Comparison of ENCODE assay signal across 8 cellular contexts in the genomic region with DNA sequence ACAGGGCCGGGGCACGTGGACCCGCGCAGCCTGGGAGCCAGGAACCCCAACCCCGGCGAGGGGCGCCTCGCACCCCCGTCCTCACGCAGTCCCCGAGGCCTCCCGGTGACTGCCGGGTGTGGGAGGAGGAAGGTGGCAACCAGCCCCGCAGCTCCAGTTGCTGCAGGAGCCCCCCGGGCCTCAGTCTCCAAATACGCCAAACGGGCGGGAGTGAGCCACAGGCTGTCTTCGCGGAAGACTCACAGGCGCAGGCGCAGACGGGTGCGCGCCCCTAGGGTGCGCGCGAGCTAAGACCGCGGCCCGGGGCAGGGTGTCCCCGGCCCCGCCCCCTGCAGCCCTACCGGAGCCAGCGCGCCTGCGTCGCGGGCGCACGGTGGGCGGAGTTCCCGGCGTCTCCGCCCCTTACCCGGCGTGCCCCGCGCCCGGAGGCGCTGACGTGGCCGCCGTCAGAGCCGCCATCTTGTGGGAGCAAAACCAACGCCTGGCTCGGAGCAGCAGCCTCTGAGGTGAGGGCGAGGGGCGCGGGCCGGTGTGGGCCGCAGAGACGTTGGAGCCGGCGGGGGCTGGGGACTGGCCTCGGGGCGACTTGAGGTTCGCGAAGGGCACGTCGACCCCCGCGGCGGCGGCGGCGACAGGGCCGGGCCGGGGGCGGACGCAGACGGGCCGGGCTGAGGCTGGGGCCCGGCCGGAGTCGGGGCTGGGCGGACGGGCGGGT. TPM values are rescaled to one million over a fixed set of nuclear protein-coding genes. Genes with fewer than 3 reads are reported as not detected.
DNase-seq lines count a peak whose midpoint lies in the region; ATAC-seq and TF ChIP-seq lines count a peak whose summit lies in the region.

A gene (plus strand): TSS at position 449 of the 715 bp plus-strand sequence. CDS start 14,407 bp downstream, outside the sequence.

- H2BK15ac ChIP-seq in H9 (ENCODE audit: low read depth, low read length): no peak within 1 kb of the TSS

- no peaks in the 10 kb centered on the region for H3F3A ChIP-seq in neural cell (ENCODE audit: insufficient read depth, low read length, poor library complexity, severe bottlenecking)

- WGBS in H9 (ENCODE audit: extremely low coverage, insufficient read length, low lambda C conversion rate): no CpG with 5 or more reads among the region's 89 CpGs

- no peak within 1 kb of the TSS for H2AK5ac ChIP-seq in H9 (ENCODE audit: insufficient read length, low read length)

- no peaks in the 10 kb centered on the region for H3K9me2 ChIP-seq in neural cell (ENCODE audit: insufficient read depth, low read length)

- no peak within 1 kb of the TSS for H2BK5ac ChIP-seq in H9 (ENCODE audit: insufficient read length, low read length)

- H3K36me3 ChIP-seq in MG63 (peaks cover 43% of the 10 kb centered on the region), neural cell (ENCODE audit: insufficient read depth, low read length) (no peaks in the 10 kb centered on the region)

- peak within 1 kb of the TSS; percentile 97 for H4K91ac ChIP-seq in H9 (ENCODE audit: insufficient read length, low read depth, low read length)

- TF ChIP-seq EP300 in neural cell (conservative IDR thresholded peaks at IDR 0.05; ENCODE audit: poor library complexity, severe bottlenecking): no peak

- H3K4me2 ChIP-seq in H9 (ENCODE audit: insufficient read depth, insufficient read length, low read length) (peak within 1 kb of the TSS; percentile 90), neural cell (ENCODE audit: low read length) (peak within 1 kb of the TSS; percentile 89)

- H3K4me3 ChIP-seq in MG63 (peak within 1 kb of the TSS; percentile 100), fibroblast of the aortic adventitia (ENCODE audit: low read depth, low read length) (peak within 1 kb of the TSS; percentile 95), neural cell (ENCODE audit: low read length) (peak within 1 kb of the TSS; percentile 99)

- no peak within 1 kb of the TSS for H3K56ac ChIP-seq in H9 (ENCODE audit: insufficient read length, low read depth, low read length)

- H3K9ac ChIP-seq in H9 (ENCODE audit: extremely low read depth, insufficient read length, low read length) (peak within 1 kb of the TSS; percentile 95), neural cell (ENCODE audit: low read length) (peak within 1 kb of the TSS; percentile 96)

- 0 out of 5 replicates have a peak, but pooled peaks cover 0 to 3% of the 10 kb centered on the region in 2 experiments for H3K9me3 Mint-ChIP-seq in H9
- H3K9me3 Mint-ChIP-seq in stimulated activated naive CD8-positive, alpha-beta T cell treated with anti-CD3 and anti-CD28 coated beads, Interleukin-15, amount 100 ng/mL, for 72 hours: no peaks in the 10 kb centered on the region

- no peak within 1 kb of the TSS for H2BK20ac ChIP-seq in H9 (ENCODE audit: low read depth, low read length, poor library complexity, severe bottlenecking)

- peak; percentile 89 for ATAC-seq in stimulated activated naive CD8-positive, alpha-beta T cell treated with anti-CD3 and anti-CD28 coated beads, Interleukin-15, amount 100 ng/mL, for 72 hours

- H3K27ac Mint-ChIP-seq in H9: peak within 1 kb of the TSS; percentile 87 to 99 (median 98)
- H3K27ac Mint-ChIP-seq in stimulated activated naive CD8-positive, alpha-beta T cell treated with anti-CD3 and anti-CD28 coated beads, Interleukin-15, amount 100 ng/mL, for 72 hours: peak within 1 kb of the TSS; percentile 97 to 99

- peak within 1 kb of the TSS; percentile 28 for H2BK120ac ChIP-seq in H9 (ENCODE audit: low read depth, low read length, poor library complexity, severe bottlenecking)

- H4K8ac ChIP-seq in H9 (replicated peaks; ENCODE audit: insufficient read length, low read depth, low read length): no peak within 1 kb of the TSS

- no peak within 1 kb of the TSS for H2BK12ac ChIP-seq in H9 (ENCODE audit: insufficient read length, low read depth, low read length)

- DNase-seq in ELF-1 (ENCODE audit: low read depth, low spot score): peak; percentile 95
- peak; percentile 94 for DNase-seq in H9
- peak; percentile 91 for DNase-seq in MG63
- peak; percentile 73 to 82 for DNase-seq in SHP77 (lab: John Stamatoyannopoulos, UW)
- peak; percentile 90 for DNase-seq in activated effector memory CD4-positive, alpha-beta T cell treated with Interleukin-2 at 50 U/mL for 16 hours
- peak; percentile 89 for DNase-seq in fibroblast of the aortic adventitia (ENCODE audit: low read depth)
- DNase-seq in stimulated activated naive CD8-positive, alpha-beta T cell treated with anti-CD3 and anti-CD28 coated beads, Interleukin-15, amount 100 ng/mL, for 72 hours: peak; percentile 92 to 94

- peak within 1 kb of the TSS; percentile 63 for H3K4ac ChIP-seq in H9 (ENCODE audit: low read depth, low read length)

- peaks cover 42% of the 10 kb centered on the region for H3K79me2 ChIP-seq in H9 (ENCODE audit: insufficient read depth, low read length)
- peaks cover 44% of the 10 kb centered on the region for H3K79me2 ChIP-seq in neural cell (replicated peaks; ENCODE audit: insufficient read depth, low read length)

- H3K79me1 ChIP-seq in H9 (ENCODE audit: insufficient read depth, low read depth, low read length, poor library complexity, severe bottlenecking): peaks cover 14% of the 10 kb centered on the region

- no peak for TF ChIP-seq RAD21 in neural cell (conservative IDR thresholded peaks at IDR 0.05)

- H3K14ac ChIP-seq in H9 (ENCODE audit: insufficient read depth, low read length): peak within 1 kb of the TSS; percentile 97

- H3K36me3 Mint-ChIP-seq in H9 (ENCODE audit: insufficient read depth in 1 of 3, low read depth in 3 of 3): peaks cover 5 to 19% (median 10%) of the 10 kb centered on the region in 3 experiments

- peak within 1 kb of the TSS; percentile 97 to 99 for H3K4me3 Mint-ChIP-seq in H9
- peak within 1 kb of the TSS; percentile 92 to 95 for H3K4me3 Mint-ChIP-seq in stimulated activated naive CD8-positive, alpha-beta T cell treated with anti-CD3 and anti-CD28 coated beads, Interleukin-15, amount 100 ng/mL, for 72 hours

- peaks cover 43 to 51% of the 10 kb centered on the region in 2 experiments for H3K4me1 Mint-ChIP-seq in H9
- peaks cover 78% of the 10 kb centered on the region for H3K4me1 Mint-ChIP-seq in stimulated activated naive CD8-positive, alpha-beta T cell treated with anti-CD3 and anti-CD28 coated beads, Interleukin-15, amount 100 ng/mL, for 72 hours

- peak within 1 kb of the TSS; percentile 55 for H3K18ac ChIP-seq in H9 (ENCODE audit: insufficient read length, low read depth, low read length)

- H2AFZ ChIP-seq in H9 (ENCODE audit: low read length) (no peak within 1 kb of the TSS), neural cell (ENCODE audit: low read depth, low read length) (peak within 1 kb of the TSS; percentile 87)

- H3K23me2 ChIP-seq in H9 (ENCODE audit: insufficient read length, low read depth, low read length, poor library complexity, severe bottlenecking): peaks cover 10% of the 10 kb centered on the region

- peaks cover 35% of the 10 kb centered on the region for H3K27me3 Mint-ChIP-seq in H9 (ENCODE audit: low read depth)
- H3K27me3 Mint-ChIP-seq in stimulated activated naive CD8-positive, alpha-beta T cell treated with anti-CD3 and anti-CD28 coated beads, Interleukin-15, amount 100 ng/mL, for 72 hours: no peaks in the 10 kb centered on the region

- no peak within 1 kb of the TSS for H4K5ac ChIP-seq in H9 (ENCODE audit: insufficient read length, low read depth, low read length)

- no peak within 1 kb of the TSS for H3K23ac ChIP-seq in H9 (ENCODE audit: insufficient read length, low read depth, low read length)

- H4K20me1 ChIP-seq in H9 (ENCODE audit: control insufficient read depth, insufficient read depth, insufficient read length): no peaks in the 10 kb centered on the region
- H4K20me1 ChIP-seq in neural cell (ENCODE audit: insufficient read depth): peaks cover 11% of the 10 kb centered on the region

- H3T11ph ChIP-seq in H9 (ENCODE audit: low read length): no peak within 1 kb of the TSS

- TF ChIP-seq CTCF in H9 (conservative IDR thresholded peaks at IDR 0.05) (0 out of 3 replicates have a peak, but pooled peaks have one; percentile 13), fibroblast of the aortic adventitia (IDR thresholded peaks at IDR 0.05; ENCODE audit: insufficient read depth, low read length) (no peak), neural cell (IDR thresholded peaks at IDR 0.05; ENCODE audit: poor library complexity, severe bottlenecking) (peak; percentile 29)

- H3K27ac ChIP-seq in H9 (ENCODE audit: insufficient read length, low read depth, low read length) (no peak within 1 kb of the TSS), neural cell (ENCODE audit: low read length) (peak within 1 kb of the TSS; percentile 87)

- H3K9me3 ChIP-seq in H9 (ENCODE audit: control insufficient read depth, low read depth, low read length) (no peaks in the 10 kb centered on the region), MG63 (no peaks in the 10 kb centered on the region), neural cell (ENCODE audit: low read length) (no peaks in the 10 kb centered on the region)

- H3K27me3 ChIP-seq in H9 (ENCODE audit: insufficient read depth, low read length) (peaks cover 6% of the 10 kb centered on the region; the same call in 1 of the 2 replicates), MG63 (no peaks in the 10 kb centered on the region), neural cell (ENCODE audit: insufficient read depth, low read depth, low read length) (no peaks in the 10 kb centered on the region)

- peaks cover 6% of the 10 kb centered on the region for H3K4me1 ChIP-seq in H9 (ENCODE audit: insufficient read depth, low read length)

TF ChIP-seq in neural cell, 6 proteins besides CTCF, POLR2A, EP300 and RAD21 (continues in another document):
- TF ChIP-seq MXI1 (conservative IDR thresholded peaks at IDR 0.05; ENCODE audit: poor library complexity, severe bottlenecking): peak; percentile 68
- TF ChIP-seq POLR2AphosphoS5 (IDR thresholded peaks at IDR 0.05): peak; percentile 99
- no peak for TF ChIP-seq EZH2 (IDR thresholded peaks at IDR 0.05; ENCODE audit: borderline replicate concordance, insufficient read depth, low read length, poor library complexity, severe bottlenecking)
- TF ChIP-seq TAF1 (IDR thresholded peaks at IDR 0.05; ENCODE audit: low read depth): peak; percentile 89

RNA-seq across cellular contexts. Expression of the gene that starts here (rescaled TPM):
- total RNA-seq in H9 (2021) (258 and 279 TPM in 2 replicates), fibroblast of the aortic adventitia (ENCODE audit: low replicate concordance) (58.0 and 246 TPM in 2 replicates)
- total RNA-seq in MG63 (2014; rRNA removed; shearing (Covaris generic); ENCODE audit: low replicate concordance): 324 and 413 TPM in 2 replicates
- 168 and 202 TPM in 2 replicates for polyA plus RNA-seq in neural cell
- polyA minus RNA-seq in neural cell: 152 and 156 TPM in 2 replicates
